Comparison of ENCODE assay signal across 1 cellular context in genomic region chr11:12007230-12007593, GRCh38.
A peak's percentile ranks its signal among the peaks of the same experiment; 100 is the strongest.
TF ChIP-seq lines count a peak whose summit lies in the region.

No MANE protein-coding gene starts in this region.

TF ChIP-seq in H1, 55 proteins besides CTCF, POLR2A, EP300 and RAD21:
- no peak for TF ChIP-seq RXRA (IDR thresholded peaks at IDR 0.05; ENCODE audit: insufficient read depth, low read depth, low read length)
- TF ChIP-seq SRF (IDR thresholded peaks at IDR 0.05; ENCODE audit: low read depth, low read length), result no peak
- TF ChIP-seq, protein P1, sequence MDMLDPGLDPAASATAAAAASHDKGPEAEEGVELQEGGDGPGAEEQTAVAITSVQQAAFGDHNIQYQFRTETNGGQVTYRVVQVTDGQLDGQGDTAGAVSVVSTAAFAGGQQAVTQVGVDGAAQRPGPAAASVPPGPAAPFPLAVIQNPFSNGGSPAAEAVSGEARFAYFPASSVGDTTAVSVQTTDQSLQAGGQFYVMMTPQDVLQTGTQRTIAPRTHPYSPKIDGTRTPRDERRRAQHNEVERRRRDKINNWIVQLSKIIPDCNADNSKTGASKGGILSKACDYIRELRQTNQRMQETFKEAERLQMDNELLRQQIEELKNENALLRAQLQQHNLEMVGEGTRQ (IDR thresholded peaks at IDR 0.05; ENCODE audit: low read length), result no peak
- peak in 1 of 2 experiments; percentile 66; a peak in 1 of 4 replicates for TF ChIP-seq SIN3A (conservative IDR thresholded peaks at IDR 0.05 in 1 of 2, IDR thresholded peaks at IDR 0.05 in 1 of 2; ENCODE audit: low read depth in 1 of 2, low read length in 2 of 2)
- TF ChIP-seq SAP30 (IDR thresholded peaks at IDR 0.05; ENCODE audit: insufficient read depth, insufficient replicate concordance, low read length), result peak; percentile 58
- TF ChIP-seq CHD1 (IDR thresholded peaks at IDR 0.05; ENCODE audit: low read depth, low read length), result no peak
- no peak for TF ChIP-seq HDAC6 (IDR thresholded peaks at IDR 0.05; ENCODE audit: low read depth, low read length)
- no peak for TF ChIP-seq CBX5 (IDR thresholded peaks at IDR 0.05; ENCODE audit: low read depth, low read length)
- TF ChIP-seq, protein P2, sequence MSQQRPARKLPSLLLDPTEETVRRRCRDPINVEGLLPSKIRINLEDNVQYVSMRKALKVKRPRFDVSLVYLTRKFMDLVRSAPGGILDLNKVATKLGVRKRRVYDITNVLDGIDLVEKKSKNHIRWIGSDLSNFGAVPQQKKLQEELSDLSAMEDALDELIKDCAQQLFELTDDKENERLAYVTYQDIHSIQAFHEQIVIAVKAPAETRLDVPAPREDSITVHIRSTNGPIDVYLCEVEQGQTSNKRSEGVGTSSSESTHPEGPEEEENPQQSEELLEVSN (IDR thresholded peaks at IDR 0.05), result no peak
TF ChIP-seq in H1: peak in this region for 2.
